Comparison of ENCODE assay signal across 2 cellular contexts in the genomic region with DNA sequence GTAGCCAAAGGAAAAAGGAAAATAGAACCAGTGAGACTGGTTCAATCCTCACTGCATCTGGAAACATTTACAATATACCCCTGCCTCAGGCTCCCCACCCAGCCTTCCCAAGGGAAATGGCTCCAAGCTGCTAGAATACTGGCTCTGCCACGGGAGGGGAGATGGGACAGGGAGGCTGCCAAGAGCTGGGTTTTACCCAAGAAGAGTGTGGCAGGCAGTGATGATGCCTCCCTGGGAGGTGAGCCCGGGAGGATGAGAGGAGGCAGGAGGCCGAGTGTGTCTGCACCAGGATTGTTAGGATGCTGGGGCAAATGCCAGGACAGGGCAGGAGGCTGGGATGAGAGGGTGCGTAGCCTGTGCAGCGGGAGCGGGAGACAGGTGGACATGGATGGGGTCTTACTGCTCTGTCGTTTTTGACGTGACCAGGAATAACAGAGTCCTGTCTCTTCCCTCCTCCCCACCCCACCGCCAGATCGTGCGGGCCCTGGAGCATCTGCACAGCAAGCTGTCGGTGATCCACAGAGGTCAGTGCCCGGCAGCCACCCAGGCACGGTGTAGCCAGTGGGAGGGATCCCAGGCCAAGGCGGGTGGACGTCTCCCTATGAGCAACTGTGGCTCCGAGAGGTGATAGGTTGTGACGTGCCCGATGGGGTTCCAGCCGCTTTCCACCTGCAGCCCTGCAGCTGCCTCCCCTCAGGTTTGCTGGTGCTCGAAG.
TF ChIP-seq lines count a peak whose summit lies in the region.

No MANE protein-coding gene starts in this region.

TF ChIP-seq in SK-N-SH, 30 proteins besides CTCF, POLR2A, EP300 and RAD21 (continued from another document):
- TF ChIP-seq, protein P1, sequence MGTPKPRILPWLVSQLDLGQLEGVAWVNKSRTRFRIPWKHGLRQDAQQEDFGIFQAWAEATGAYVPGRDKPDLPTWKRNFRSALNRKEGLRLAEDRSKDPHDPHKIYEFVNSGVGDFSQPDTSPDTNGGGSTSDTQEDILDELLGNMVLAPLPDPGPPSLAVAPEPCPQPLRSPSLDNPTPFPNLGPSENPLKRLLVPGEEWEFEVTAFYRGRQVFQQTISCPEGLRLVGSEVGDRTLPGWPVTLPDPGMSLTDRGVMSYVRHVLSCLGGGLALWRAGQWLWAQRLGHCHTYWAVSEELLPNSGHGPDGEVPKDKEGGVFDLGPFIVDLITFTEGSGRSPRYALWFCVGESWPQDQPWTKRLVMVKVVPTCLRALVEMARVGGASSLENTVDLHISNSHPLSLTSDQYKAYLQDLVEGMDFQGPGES (IDR thresholded peaks at IDR 0.05; ENCODE audit: low read depth, low read length), result no peak
- TF ChIP-seq CHD2 (IDR thresholded peaks at IDR 0.05; ENCODE audit: low read length, partially characterized antibody), result no peak
- TF ChIP-seq RFX5 (IDR thresholded peaks at IDR 0.05; ENCODE audit: low read length), result no peak
- no peak for TF ChIP-seq TAF1 (IDR thresholded peaks at IDR 0.05; ENCODE audit: borderline replicate concordance, low read depth, low read length)
- no peak for TF ChIP-seq REST (IDR thresholded peaks at IDR 0.05; ENCODE audit: low read depth, low read length)

TF ChIP-seq in SK-N-SH treated with all-trans-retinoic acid at 6 μM for 48 hours, 23 proteins besides CTCF, POLR2A, EP300 and RAD21 (continued from another document):
- TF ChIP-seq POU6F1 (CRISPR knock-in tag; IDR thresholded peaks at IDR 0.05; ENCODE audit: borderline replicate concordance, low read depth) (no peak), BACH2 (CRISPR knock-in tag; IDR thresholded peaks at IDR 0.05; ENCODE audit: borderline replicate concordance) (no peak)
- TF ChIP-seq, protein P2, sequence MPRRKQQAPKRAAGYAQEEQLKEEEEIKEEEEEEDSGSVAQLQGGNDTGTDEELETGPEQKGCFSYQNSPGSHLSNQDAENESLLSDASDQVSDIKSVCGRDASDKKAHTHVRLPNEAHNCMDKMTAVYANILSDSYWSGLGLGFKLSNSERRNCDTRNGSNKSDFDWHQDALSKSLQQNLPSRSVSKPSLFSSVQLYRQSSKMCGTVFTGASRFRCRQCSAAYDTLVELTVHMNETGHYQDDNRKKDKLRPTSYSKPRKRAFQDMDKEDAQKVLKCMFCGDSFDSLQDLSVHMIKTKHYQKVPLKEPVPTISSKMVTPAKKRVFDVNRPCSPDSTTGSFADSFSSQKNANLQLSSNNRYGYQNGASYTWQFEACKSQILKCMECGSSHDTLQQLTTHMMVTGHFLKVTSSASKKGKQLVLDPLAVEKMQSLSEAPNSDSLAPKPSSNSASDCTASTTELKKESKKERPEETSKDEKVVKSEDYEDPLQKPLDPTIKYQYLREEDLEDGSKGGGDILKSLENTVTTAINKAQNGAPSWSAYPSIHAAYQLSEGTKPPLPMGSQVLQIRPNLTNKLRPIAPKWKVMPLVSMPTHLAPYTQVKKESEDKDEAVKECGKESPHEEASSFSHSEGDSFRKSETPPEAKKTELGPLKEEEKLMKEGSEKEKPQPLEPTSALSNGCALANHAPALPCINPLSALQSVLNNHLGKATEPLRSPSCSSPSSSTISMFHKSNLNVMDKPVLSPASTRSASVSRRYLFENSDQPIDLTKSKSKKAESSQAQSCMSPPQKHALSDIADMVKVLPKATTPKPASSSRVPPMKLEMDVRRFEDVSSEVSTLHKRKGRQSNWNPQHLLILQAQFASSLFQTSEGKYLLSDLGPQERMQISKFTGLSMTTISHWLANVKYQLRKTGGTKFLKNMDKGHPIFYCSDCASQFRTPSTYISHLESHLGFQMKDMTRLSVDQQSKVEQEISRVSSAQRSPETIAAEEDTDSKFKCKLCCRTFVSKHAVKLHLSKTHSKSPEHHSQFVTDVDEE (CRISPR knock-in tag; IDR thresholded peaks at IDR 0.05), result no peak
